9 cellular contexts compared by ENCODE assay signal in the genomic region with DNA sequence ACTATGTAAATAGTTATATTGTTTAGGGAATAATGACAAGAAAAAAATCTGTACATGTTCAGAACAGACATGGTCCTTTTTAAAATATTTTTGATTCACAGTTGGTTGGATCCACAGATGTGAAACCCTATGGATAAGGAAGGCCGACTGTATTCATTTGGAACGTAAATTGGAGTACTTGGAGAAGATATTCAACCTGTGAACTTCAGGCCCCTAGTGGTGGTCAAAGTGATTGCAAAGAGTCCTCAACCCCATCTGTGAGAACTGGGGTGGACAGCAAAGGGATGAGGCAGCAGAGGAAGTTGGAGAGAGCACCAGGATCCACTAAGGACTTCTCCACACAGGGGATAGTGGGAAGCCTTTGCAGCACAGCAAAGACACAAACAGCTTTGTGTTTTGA. TPM values are rescaled to one million over a fixed set of nuclear protein-coding genes. Genes with fewer than 3 reads are reported as not detected.
DNase-seq lines count a peak whose midpoint lies in the region; ATAC-seq and TF ChIP-seq lines count a peak whose summit lies in the region.
"Had no signal": no experiment of that assay in that cellular context is flagged by ENCODE, and none has a peak within 500 bp of the region (broad histone marks: within the 10 kb centered on the region; RNA-seq: fewer than 3 reads in every experiment).

No MANE protein-coding gene starts in this region.

- no peaks in the 10 kb centered on the region for H3K4me1 ChIP-seq in DND-41 (ENCODE audit: insufficient read depth, low read length)
- no peaks in the 10 kb centered on the region for H3K4me1 ChIP-seq in uterus

- H3K9me3 ChIP-seq in DND-41 (ENCODE audit: insufficient read depth, low read length, severe bottlenecking) (no peaks in the 10 kb centered on the region), uterus (no peaks in the 10 kb centered on the region)

- no peaks in the 10 kb centered on the region for H4K20me1 ChIP-seq in DND-41 (ENCODE audit: insufficient read depth, low read length)

- TF ChIP-seq CTCF in DND-41 (IDR thresholded peaks at IDR 0.05; ENCODE audit: borderline replicate concordance, extremely low read depth, low read length, poor library complexity, severe bottlenecking) = peak; percentile 55
- TF ChIP-seq CTCF in uterus (IDR thresholded peaks at IDR 0.05) = peak in 1 of 4 experiments; percentile 12

- no peaks in the 10 kb centered on the region for H3K79me2 ChIP-seq in DND-41 (ENCODE audit: insufficient read depth, low read length)

- no peak overlapping the region for H3K4me3 ChIP-seq in DND-41 (ENCODE audit: low read depth in 1 of 2, low read length in 2 of 2)
- H3K4me3 ChIP-seq in uterus = no peak overlapping the region

- peaks cover 12% of the 10 kb centered on the region for H3K27me3 ChIP-seq in DND-41 (ENCODE audit: insufficient read depth, low read length, poor library complexity)
- no peaks in the 10 kb centered on the region for H3K27me3 ChIP-seq in uterus

- no peak overlapping the region for H2AFZ ChIP-seq in DND-41 (ENCODE audit: low read depth, low read length)

- intact Hi-C loops in uterus (cut with DNase I; ENCODE audit: low total_unique reads) = no loop called here

- H3K27ac ChIP-seq in DND-41 (ENCODE audit: low read length) (no peak overlapping the region), uterus (no peak overlapping the region)

- TF ChIP-seq POLR2A in uterus (IDR thresholded peaks at IDR 0.05) = no peak

- no peak overlapping the region for H3K9ac ChIP-seq in DND-41 (ENCODE audit: low read depth, low read length)

- no peak for DNase-seq in DND-41
- DNase-seq in SW480 (ENCODE audit: low spot score) = peak; percentile 41
- DNase-seq in iPS-NIHi11 (ENCODE audit: low spot score) = peak; percentile 59
- no peak for DNase-seq in uterus
- DNase-seq in NOMO-1 treated with DMSO at 0.1 percent for 48 hours (lab: John Stamatoyannopoulos, UW; ENCODE audit: unreplicated experiment) = no peak
- DNase-seq in NCI-H2081 treated with DMSO at 0.1 percent for 48 hours (lab: John Stamatoyannopoulos, UW) = no peak

- no peak overlapping the region for H3K4me2 ChIP-seq in DND-41 (ENCODE audit: insufficient read depth, low read length)

- ATAC-seq in DND-41 (ENCODE audit: insufficient read depth, low read depth) = no peak
- peak; percentile 69 for ATAC-seq in HG02885 (IDR thresholded peaks at IDR 0.05; ENCODE audit: poor library complexity, unreplicated experiment)
- no peak for ATAC-seq in GM19395 (IDR thresholded peaks at IDR 0.05; ENCODE audit: unreplicated experiment)

- no peaks in the 10 kb centered on the region for H3K36me3 ChIP-seq in DND-41 (ENCODE audit: insufficient read depth, low read length)
- no peaks in the 10 kb centered on the region for H3K36me3 ChIP-seq in uterus

RNA-seq across cellular contexts. Expression of a gene that starts 6.2 kb away (rescaled TPM):
- 1 to 10 TPM in 1 of 4 donors, not detected in 3; 1.1 TPM for total RNA-seq in uterus
- total RNA-seq: T-helper 2 cell treated with Interferon-gamma antibody and Interleukin-4, amounts not matched to agents 100 ng/mL and 5 ng/mL, for 36 hours had no signal

Comparison
In these comparisons a context has a peak if more than half of its experiments do, and no peak if none do; other contexts are left out.
1. DNase-seq: peak in SW480 (single experiment) and iPS-NIHi11 (single experiment); none in DND-41 (single experiment), uterus (0 of 2), NOMO-1 treated with DMSO at 0.1 percent for 48 hours (single experiment) and NCI-H2081 treated with DMSO at 0.1 percent for 48 hours (single experiment).